13 cellular contexts compared by ENCODE assay signal in the genomic region with DNA sequence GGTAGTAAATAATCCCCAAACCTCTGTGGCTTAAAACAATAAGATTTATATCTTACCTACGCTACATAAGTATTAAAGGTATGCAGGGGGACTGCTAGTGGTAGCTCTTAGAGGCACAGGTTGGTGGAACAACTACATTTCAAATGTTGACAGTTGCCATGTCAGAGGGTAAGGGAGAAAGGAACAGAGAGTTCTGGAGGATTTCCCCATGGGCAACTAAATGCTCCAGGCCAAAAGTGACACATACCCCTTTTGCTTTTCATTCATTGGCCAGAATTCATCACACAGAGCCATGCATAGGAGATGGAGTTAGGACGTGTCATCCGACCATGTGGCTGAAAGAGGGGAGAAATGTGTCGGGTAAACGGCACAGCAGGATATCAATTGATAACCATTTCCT.
DNase-seq lines count a peak whose midpoint lies in the region; ATAC-seq lines count a peak whose summit lies in the region.
"Had no signal": no experiment of that assay in that cellular context is flagged by ENCODE, and none has a peak within 500 bp of the region (broad histone marks: within the 10 kb centered on the region; RNA-seq: fewer than 3 reads in every experiment).

No MANE protein-coding gene starts in this region.

- H3K36me3 Mint-ChIP-seq in activated CD4-positive, alpha-beta T cell treated with anti-CD3 and anti-CD28 coated beads, Interleukin-2, amount 10 ng/mL, durations not matched to agents 24 days and 14 days (ENCODE audit: low read depth), result no peaks in the 10 kb centered on the region
- H3K36me3 Mint-ChIP-seq: CD8-positive, alpha-beta memory T cell; T-cell had no signal

- H3K27ac Mint-ChIP-seq in activated CD4-positive, alpha-beta T cell treated with anti-CD3 and anti-CD28 coated beads, Interleukin-2, amount 10 ng/mL, durations not matched to agents 24 days and 14 days, result no peak overlapping the region
- H3K27ac Mint-ChIP-seq: CD8-positive, alpha-beta memory T cell; T-cell had no signal

- no peaks in the 10 kb centered on the region for H3K27me3 Mint-ChIP-seq in activated CD4-positive, alpha-beta T cell treated with anti-CD3 and anti-CD28 coated beads, Interleukin-2, amount 10 ng/mL, durations not matched to agents 24 days and 14 days

- intact Hi-C loops in activated CD4-positive, alpha-beta T cell treated with anti-CD3 and anti-CD28 coated beads, Interleukin-2, amount 10 ng/mL, durations not matched to agents 24 days and 14 days (cut with micrococcal nuclease), result no loop called here

- no peak overlapping the region for H3K4me3 Mint-ChIP-seq in activated CD4-positive, alpha-beta T cell treated with anti-CD3 and anti-CD28 coated beads, Interleukin-2, amount 10 ng/mL, durations not matched to agents 24 days and 14 days
- H3K4me3 Mint-ChIP-seq: CD8-positive, alpha-beta memory T cell; T-cell had no signal

- no peaks in the 10 kb centered on the region for H3K9me3 Mint-ChIP-seq in activated CD4-positive, alpha-beta T cell treated with anti-CD3 and anti-CD28 coated beads, Interleukin-2, amount 10 ng/mL, durations not matched to agents 24 days and 14 days
- H3K9me3 Mint-ChIP-seq: T-cell had no signal

- ATAC-seq in HG02759 (IDR thresholded peaks at IDR 0.05; ENCODE audit: unreplicated experiment) (no peak), GM18517 (IDR thresholded peaks at IDR 0.05; ENCODE audit: unreplicated experiment) (no peak), HG02852 (IDR thresholded peaks at IDR 0.05; ENCODE audit: unreplicated experiment) (no peak)
- ATAC-seq: T-cell had no signal

- no peaks in the 10 kb centered on the region for H3K4me1 Mint-ChIP-seq in activated CD4-positive, alpha-beta T cell treated with anti-CD3 and anti-CD28 coated beads, Interleukin-2, amount 10 ng/mL, durations not matched to agents 24 days and 14 days
- H3K4me1 Mint-ChIP-seq: CD8-positive, alpha-beta memory T cell; T-cell had no signal

- DNase-seq in activated CD4-positive, alpha-beta T cell treated with anti-CD3 and anti-CD28 coated beads, Interleukin-2, amount 10 ng/mL, durations not matched to agents 24 days and 14 days, result peak; percentile 10
- DNase-seq in activated CD4-positive, alpha-beta T cell treated with anti-CD3 and anti-CD28 coated beads for 1 hour, result no peak
- peak; percentile 4 to 59 for DNase-seq in NCI-H1930 (lab: John Stamatoyannopoulos, UW)
- peak; percentile 2 for DNase-seq in iPS DF 4.7 (ENCODE audit: extremely low read depth, low spot score)
- DNase-seq: CD8-positive, alpha-beta memory T cell; GF-D8; NCI-H1092 treated with DMSO at 0.1 percent for 48 hours; NCI-H1694 treated with DMSO at 0.1 percent for 48 hours; Peyer's patch; T-cell had no signal
